ENCODE assay signal across 22 cellular contexts in genomic region chr2:119409506-119409905, GRCh38. TPM values are rescaled to one million over a fixed set of nuclear protein-coding genes. Genes with fewer than 3 reads are reported as not detected.
A peak's percentile ranks its signal among the peaks of the same experiment; 100 is the strongest.
DNase-seq lines count a peak whose midpoint lies in the region; ATAC-seq and FAIRE-seq lines count a peak whose summit lies in the region.
"Had no signal": no experiment of that assay in that cellular context is flagged by ENCODE, and none has a peak within 500 bp of the region (broad histone marks: within the 10 kb centered on the region; RNA-seq: fewer than 3 reads in every experiment).

No MANE protein-coding gene starts in this region.

- peak; percentile 27 for DNase-seq in NCI-H748 (lab: John Stamatoyannopoulos, UW; ENCODE audit: unreplicated experiment)
- no peak for DNase-seq in NCI-H748 treated with DMSO at 0.1 percent for 48 hours (lab: John Stamatoyannopoulos, UW)
- peak; percentile 61 for DNase-seq in NCI-H2029 treated with DMSO at 0.1 percent for 48 hours (lab: John Stamatoyannopoulos, UW)
- peak; percentile 22 for DNase-seq in SK-MEL-5 (ENCODE audit: low read depth, low spot score)
- DNase-seq in urothelium cell line (ENCODE audit: low spot score), result no peak
- no peak for DNase-seq in AML-193 (lab: John Stamatoyannopoulos, UW)
- DNase-seq in activated T-cell treated with anti-CD3 and anti-CD28 coated beads, Interleukin-2, amount 50 U/mL, for 4 hours, result no peak
- no peak for DNase-seq in activated CD4-positive, alpha-beta T cell treated with anti-CD3 and anti-CD28 coated beads, Interleukin-2, amount 50 U/mL, for 1 hour
- DNase-seq: ACHN; CD4-positive, alpha-beta T cell; DMS79; GDM1; HCEC 1CT; KBM-7 had no signal

- ATAC-seq in activated T-cell treated with anti-CD3 and anti-CD28 coated beads, Interleukin-2, amount 50 U/mL, for 4 hours, result no peak
- ATAC-seq: GM23338 had no signal

- no peak overlapping the region for H3K4me3 Mint-ChIP-seq in activated T-cell treated with anti-CD3 and anti-CD28 coated beads, Interleukin-2, amount 50 U/mL, for 4 hours
- H3K4me3 Mint-ChIP-seq: CD4-positive, alpha-beta T cell; GM23338; IgD-negative memory B cell had no signal

- in situ Hi-C loops in SK-MEL-5 (cut with HindIII; ENCODE audit: low pct_unique_long_range_greater_than_20kb, low sequenced_read_pairs), result no loop called here

- H3K36me3 Mint-ChIP-seq in activated T-cell treated with anti-CD3 and anti-CD28 coated beads, Interleukin-2, amount 50 U/mL, for 4 hours (ENCODE audit: insufficient read depth), result no peaks in the 10 kb centered on the region
- H3K36me3 Mint-ChIP-seq: IgD-negative memory B cell had no signal

- H3K27me3 Mint-ChIP-seq in activated T-cell treated with anti-CD3 and anti-CD28 coated beads, Interleukin-2, amount 50 U/mL, for 4 hours (ENCODE audit: low read depth), result peaks cover 8% of the 10 kb centered on the region

- H3K4me1 Mint-ChIP-seq in activated T-cell treated with anti-CD3 and anti-CD28 coated beads, Interleukin-2, amount 50 U/mL, for 4 hours (ENCODE audit: low read depth), result no peaks in the 10 kb centered on the region

- H3K9me3 Mint-ChIP-seq in activated T-cell treated with anti-CD3 and anti-CD28 coated beads, Interleukin-2, amount 50 U/mL, for 4 hours, result no peaks in the 10 kb centered on the region
- H3K9me3 Mint-ChIP-seq: CD4-positive, alpha-beta T cell had no signal

- FAIRE-seq in urothelium cell line (lab: Jason Lieb, UNC), result peak; percentile 17
- FAIRE-seq: A204.1, GM12892, GM18507, H54, HTR-8/SVneo had no signal

RNA-seq across cellular contexts. Expression of gene TMEM37, which starts 22.1 kb away (rescaled TPM):
- not detected in 2 replicates for total RNA-seq in SK-MEL-5 (2014; rRNA removed; shearing (Covaris generic))
- not detected in 2 replicates for polyA plus RNA-seq in SK-MEL-5 (2015; cell fraction: cytosol; rRNA removed)
- not detected in 2 replicates for polyA plus RNA-seq in SK-MEL-5 (2015; cell fraction: nucleus; rRNA removed)
- under 1 TPM in 2 of 3 donors, not detected in 1; 0.11 to 0.27 TPM for total RNA-seq in activated T-cell treated with anti-CD3 and anti-CD28 coated beads, Interleukin-2, amount 50 U/mL, for 4 hours
- total RNA-seq: CD4-positive, alpha-beta T cell; Daoy had no signal
- polyA plus RNA-seq: IgD-negative memory B cell had no signal

RNA-seq across cellular contexts. Expression of gene DBI, which starts 42.7 kb away (rescaled TPM):
- 237 and 247 TPM in 2 replicates for total RNA-seq in SK-MEL-5 (2014; rRNA removed; shearing (Covaris generic))
- 257 and 344 TPM in 2 replicates for polyA plus RNA-seq in SK-MEL-5 (2015; cell fraction: cytosol; rRNA removed)
- polyA plus RNA-seq in SK-MEL-5 (2015; cell fraction: nucleus; rRNA removed), result 58.2 and 61.6 TPM in 2 replicates
- 10 to 100 TPM; 89.7 to 99.8 (median 93.8) TPM for total RNA-seq in activated T-cell treated with anti-CD3 and anti-CD28 coated beads, Interleukin-2, amount 50 U/mL, for 4 hours

RNA-seq across cellular contexts. Expression of gene C2orf76, which starts 42.9 kb away (rescaled TPM):
- 23.6 and 23.8 TPM in 2 replicates for total RNA-seq in SK-MEL-5 (2014; rRNA removed; shearing (Covaris generic))
- 7.8 and 9.0 TPM in 2 replicates for polyA plus RNA-seq in SK-MEL-5 (2015; cell fraction: cytosol; rRNA removed)
- polyA plus RNA-seq in SK-MEL-5 (2015; cell fraction: nucleus; rRNA removed), result 1.9 and 9.6 TPM in 2 replicates
- 10 to 100 TPM; 10.7 to 12.6 (median 10.9) TPM for total RNA-seq in activated T-cell treated with anti-CD3 and anti-CD28 coated beads, Interleukin-2, amount 50 U/mL, for 4 hours

Comparison
In these comparisons a context has a peak if more than half of its experiments do, and no peak if none do; other contexts are left out.
1. DNase-seq: peak in NCI-H748 (single experiment), NCI-H2029 treated with DMSO at 0.1 percent for 48 hours (single experiment) and SK-MEL-5 (single experiment); none in NCI-H748 treated with DMSO at 0.1 percent for 48 hours (single experiment), urothelium cell line (single experiment), AML-193 (0 of 2), activated T-cell treated with anti-CD3 and anti-CD28 coated beads, Interleukin-2, amount 50 U/mL, for 4 hours (single experiment) and activated CD4-positive, alpha-beta T cell treated with anti-CD3 and anti-CD28 coated beads, Interleukin-2, amount 50 U/mL, for 1 hour (single experiment).